8 cellular contexts compared by ENCODE assay signal in the genomic region with DNA sequence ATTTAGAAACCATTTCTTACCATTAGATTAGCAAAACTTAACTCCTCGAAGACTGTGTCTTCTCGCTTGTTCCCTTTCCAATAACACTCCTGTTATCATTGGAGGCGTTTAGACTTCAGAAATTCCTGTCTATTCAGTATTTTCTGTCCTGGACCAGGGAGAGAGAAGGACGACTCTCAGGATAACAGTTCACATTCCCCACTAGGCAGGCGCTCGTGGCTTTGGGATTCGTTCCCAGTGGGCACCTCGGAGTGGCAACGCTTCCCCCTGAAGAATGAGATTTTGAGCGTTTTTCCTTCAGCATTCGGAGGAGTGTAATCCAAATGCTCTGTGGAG. TPM values are rescaled to one million over a fixed set of nuclear protein-coding genes. Genes with fewer than 3 reads are reported as not detected.
A peak's percentile ranks its signal among the peaks of the same experiment; 100 is the strongest.
DNase-seq lines count a peak whose midpoint lies in the region; ATAC-seq, FAIRE-seq and TF ChIP-seq lines count a peak whose summit lies in the region.

No MANE protein-coding gene starts in this region.

- peaks cover 63% of the 10 kb centered on the region for H3K36me3 Mint-ChIP-seq in activated T-cell treated with anti-CD3 and anti-CD28 coated beads, Interleukin-2, amount 50 U/mL, for 24 hours (ENCODE audit: low read depth)

- H3K4me3 ChIP-seq in SJSA1 (peak overlapping the region; percentile 59), gastroesophageal sphincter (peak overlapping the region; percentile 67 to 83), small intestine (ENCODE audit: low read depth in 1 of 2, low read length in 2 of 2) (peak overlapping the region; percentile 35 to 54)

- H3K27ac ChIP-seq in SJSA1 (no peak overlapping the region), gastroesophageal sphincter (peak overlapping the region; percentile 45 to 83 (median 80)), small intestine (ENCODE audit: low read depth in 1 of 2, low read length in 1 of 2) (no peak overlapping the region)

- WGBS in gastroesophageal sphincter (ENCODE audit: low coverage in 1 of 2), 2 donors = 0% methylated on average over 4 to 11 of the region's 11 CpGs
- WGBS in small intestine, 3 donors = 1% methylated on average over 11 of the region's 11 CpGs

- H3K9me3 ChIP-seq in SJSA1 (replicated peaks) = no peaks in the 10 kb centered on the region
- peaks cover 0 to 36% (median 6%) of the 10 kb centered on the region in 3 donors for H3K9me3 ChIP-seq in gastroesophageal sphincter
- peaks cover 2% of the 10 kb centered on the region for H3K9me3 ChIP-seq in small intestine (ENCODE audit: control insufficient read depth, low read depth)

- no peak for TF ChIP-seq POLR2A in gastroesophageal sphincter (IDR thresholded peaks at IDR 0.05)

- DNase-seq in activated T-cell treated with anti-CD3 and anti-CD28 coated beads, Interleukin-2, amount 50 U/mL, for 24 hours = no peak
- no peak for DNase-seq in activated T-cell treated with anti-CD3 and anti-CD28 coated beads for 4 hours
- DNase-seq in SJSA1 (ENCODE audit: low read depth in 1 of 2, low spot score in 2 of 2) = no peak
- no peak for DNase-seq in small intestine
- no peak for DNase-seq in NCI-H446 (lab: John Stamatoyannopoulos, UW)
- DNase-seq in NK-92 treated with Interleukin-12 subunit alpha and Interleukin-12 subunit beta, amount 100 ng/mL, for 24 hours (lab: John Stamatoyannopoulos, UW) = no peak
- DNase-seq in CD1c-positive myeloid dendritic cell (ENCODE audit: extremely low spot score) = no peak

- H3K4me1 ChIP-seq in SJSA1 (replicated peaks) (peaks cover 4% of the 10 kb centered on the region; the same call in 1 of the 2 replicates), gastroesophageal sphincter (peaks cover 3 to 27% (median 6%) of the 10 kb centered on the region in 3 donors), small intestine (ENCODE audit: control insufficient read depth in 2 of 2, insufficient read depth in 1 of 2, low read depth in 1 of 2, low read length in 1 of 2) (peaks cover 0 to 3% of the 10 kb centered on the region in 2 donors)

- H3K4me3 Mint-ChIP-seq in activated T-cell treated with anti-CD3 and anti-CD28 coated beads, Interleukin-2, amount 50 U/mL, for 24 hours = peak overlapping the region; percentile 99

- H3K4me1 Mint-ChIP-seq in activated T-cell treated with anti-CD3 and anti-CD28 coated beads, Interleukin-2, amount 50 U/mL, for 24 hours (ENCODE audit: low read depth) = peaks cover 31% of the 10 kb centered on the region

- H3K27ac Mint-ChIP-seq in activated T-cell treated with anti-CD3 and anti-CD28 coated beads, Interleukin-2, amount 50 U/mL, for 24 hours = peak overlapping the region; percentile 95

- no peaks in the 10 kb centered on the region for H3K27me3 Mint-ChIP-seq in activated T-cell treated with anti-CD3 and anti-CD28 coated beads, Interleukin-2, amount 50 U/mL, for 24 hours

- H3K9me3 Mint-ChIP-seq in activated T-cell treated with anti-CD3 and anti-CD28 coated beads, Interleukin-2, amount 50 U/mL, for 24 hours = peaks cover 31% of the 10 kb centered on the region

- no peak for FAIRE-seq in small intestine (lab: Jason Lieb, UNC)

- H3K27me3 ChIP-seq in SJSA1 (replicated peaks) (no peaks in the 10 kb centered on the region), gastroesophageal sphincter (no peaks in the 10 kb centered on the region), small intestine (ENCODE audit: control insufficient read depth in 2 of 2, insufficient read depth in 2 of 2, low read length in 2 of 2) (no peaks in the 10 kb centered on the region)

- ATAC-seq in gastroesophageal sphincter = no peak

- peaks cover 36% of the 10 kb centered on the region for H3K36me3 ChIP-seq in SJSA1
- peaks cover 0 to 36% of the 10 kb centered on the region in 2 donors for H3K36me3 ChIP-seq in gastroesophageal sphincter
- peaks cover 0 to 1% of the 10 kb centered on the region in 2 donors for H3K36me3 ChIP-seq in small intestine (ENCODE audit: control insufficient read depth in 2 of 2, insufficient read depth in 2 of 2, low read length in 2 of 2)

- peak in 2 of 4 experiments; percentile 16 to 35 for TF ChIP-seq CTCF in gastroesophageal sphincter (IDR thresholded peaks at IDR 0.05)

- no peak for TF ChIP-seq EP300 in gastroesophageal sphincter (IDR thresholded peaks at IDR 0.05)

RNA-seq across cellular contexts. Expression of gene ZNF225, which starts 0.4 kb away (rescaled TPM):
- total RNA-seq in SJSA1 (2014; rRNA removed; shearing (Covaris generic)) = 2.8 and 4.2 TPM in 2 replicates
- 1 to 10 TPM; 4.3 to 4.5 (median 4.4) TPM for total RNA-seq in gastroesophageal sphincter
- polyA plus RNA-seq in small intestine = 1 to 10 TPM; 1.4 to 1.9 (median 1.8) TPM

RNA-seq across cellular contexts. Expression of gene ZNF224, which starts 18.6 kb away (rescaled TPM):
- 2.4 and 10.8 TPM in 2 replicates for total RNA-seq in SJSA1 (2014; rRNA removed; shearing (Covaris generic))
- 10 to 100 TPM; 12.5 to 33.0 (median 16.8) TPM for total RNA-seq in gastroesophageal sphincter
- polyA plus RNA-seq in small intestine = 10 to 100 TPM in 2 of 3 donors, 1 to 10 TPM in 1; 8.3 to 27.3 (median 18.4) TPM

RNA-seq across cellular contexts. Expression of gene ZNF234, which starts 28.6 kb away (rescaled TPM):
- 4.5 and 7.1 TPM in 2 replicates for total RNA-seq in SJSA1 (2014; rRNA removed; shearing (Covaris generic))
- total RNA-seq in gastroesophageal sphincter = 1 to 10 TPM; 6.7 to 9.3 (median 7.1) TPM
- polyA plus RNA-seq in small intestine = 1 to 10 TPM; 1.6 to 2.6 (median 2.2) TPM

RNA-seq across cellular contexts. Expression of gene ZNF284, which starts 40.8 kb away (rescaled TPM):
- 2.9 and 3.1 TPM in 2 replicates for total RNA-seq in SJSA1 (2014; rRNA removed; shearing (Covaris generic))
- total RNA-seq in gastroesophageal sphincter = 1 to 10 TPM; 2.0 to 2.5 (median 2.4) TPM
- polyA plus RNA-seq in small intestine = under 1 TPM; 0.67 to 0.81 (median 0.72) TPM

RNA-seq across cellular contexts. Expression of gene ZNF226, which starts 52.1 kb away (rescaled TPM):
- 15.4 and 20.5 TPM in 2 replicates for total RNA-seq in SJSA1 (2014; rRNA removed; shearing (Covaris generic))
- total RNA-seq in gastroesophageal sphincter = 10 to 100 TPM; 14.7 to 28.2 (median 20.5) TPM
- 10 to 100 TPM; 13.6 to 22.6 (median 17.3) TPM for polyA plus RNA-seq in small intestine

Comparison
In these comparisons a context has a peak if more than half of its experiments do, and no peak if none do; other contexts are left out.
1. H3K27ac ChIP-seq: peak in gastroesophageal sphincter (4 of 4); none in SJSA1 (single experiment) and small intestine (0 of 2).
2. Peak in every context shown above with its lines, with median percentiles within 50 percentile points of each other: H3K4me3 ChIP-seq.